9 cellular contexts compared by ENCODE assay signal in the genomic region with DNA sequence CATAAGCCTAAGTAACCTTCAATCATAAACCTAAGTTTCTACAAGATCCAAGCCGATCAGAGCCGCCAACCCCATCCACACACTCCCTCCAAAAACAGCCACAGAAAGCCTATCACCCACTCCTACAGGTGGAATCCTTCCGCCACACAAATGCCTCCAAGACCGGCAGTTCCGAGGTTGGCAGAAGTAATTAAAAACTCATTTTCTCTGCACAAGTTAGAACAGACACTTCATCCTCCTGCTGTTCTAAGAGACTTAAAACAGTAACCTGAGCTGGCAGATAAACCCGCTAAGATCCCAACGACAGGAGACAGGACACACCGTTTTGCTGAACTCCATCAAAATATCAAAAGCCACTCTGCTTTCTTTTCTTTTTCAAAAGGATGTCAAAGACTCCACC. TPM values are rescaled to one million over a fixed set of nuclear protein-coding genes. Genes with fewer than 3 reads are reported as not detected.
DNase-seq lines count a peak whose midpoint lies in the region; ATAC-seq, FAIRE-seq and TF ChIP-seq lines count a peak whose summit lies in the region.
"Had no signal": no experiment of that assay in that cellular context is flagged by ENCODE, and none has a peak within 500 bp of the region (broad histone marks: within the 10 kb centered on the region; RNA-seq: fewer than 3 reads in every experiment).

No MANE protein-coding gene starts in this region.

- H2AFZ ChIP-seq in GM12878 (ENCODE audit: control insufficient read depth, low read depth, low read length), result no peak overlapping the region

- no peak for TF ChIP-seq EP300 in GM12878 (IDR thresholded peaks at IDR 0.05; ENCODE audit: borderline replicate concordance in 1 of 2, control insufficient read depth in 1 of 2, low read depth in 2 of 2, low read length in 2 of 2)

- H3K4me3 ChIP-seq in AG10803 (ENCODE audit: low read length) (peak overlapping the region; percentile 74; the same call in 1 of the 2 replicates), GM12878 (peak overlapping the region; percentile 96; the same call in 1 of the 2 replicates), muscle layer of duodenum (ENCODE audit: low read depth in 1 of 2, low read length in 2 of 2) (peak overlapping the region; percentile 42 to 84)

- TF ChIP-seq CTCF in AG10803 (conservative IDR thresholded peaks at IDR 0.05; ENCODE audit: low read length) (no peak), HFFc6 (IDR thresholded peaks at IDR 0.05) (no peak), GM12878 (IDR thresholded peaks at IDR 0.05 in 2 of 3, conservative IDR thresholded peaks at IDR 0.05 in 1 of 3; ENCODE audit: control insufficient read depth in 2 of 3, extremely low read depth in 1 of 3, insufficient read depth in 1 of 3, low read depth in 3 of 3, low read length in 3 of 3) (no peak)

- peak overlapping the region; percentile 81 for H3K27ac Mint-ChIP-seq in HFFc6

- H3K9ac ChIP-seq in GM12878 (ENCODE audit: control insufficient read depth, insufficient read depth, low read length), result peak overlapping the region; percentile 2; the same call in 1 of the 2 replicates
- H3K9ac ChIP-seq: KMS-11 had no signal

- H3K27me3 ChIP-seq in GM12878 (replicated peaks in 1 of 2; ENCODE audit: control insufficient read depth in 2 of 2, insufficient read depth in 2 of 2, low read length in 1 of 2) (no peaks in the 10 kb centered on the region), muscle layer of duodenum (ENCODE audit: low read depth, low read length) (no peaks in the 10 kb centered on the region)

- H3K27me3 Mint-ChIP-seq in HFFc6 (ENCODE audit: insufficient read depth), result no peaks in the 10 kb centered on the region; the same call in 1 of the 2 replicates

- 97% methylated on average over 8 of the region's 8 CpGs for WGBS in GM12878 (ENCODE audit: insufficient coverage, insufficient replicate concordance, low lambda C conversion rate, missing lambda C conversion rate)

- no peak for ATAC-seq in GM12878
- no peak for ATAC-seq in activated CD4-positive, CD25-positive, alpha-beta regulatory T cell treated with anti-CD3 and anti-CD28 coated beads, Interleukin-2, amount 50 U/mL, for 24 hours
- no peak for ATAC-seq in HG03196 (IDR thresholded peaks at IDR 0.05; ENCODE audit: unreplicated experiment)

- no peaks in the 10 kb centered on the region for H3K9me3 Mint-ChIP-seq in HFFc6

- peaks cover 51% of the 10 kb centered on the region for H3K36me3 Mint-ChIP-seq in HFFc6 (ENCODE audit: low read depth)

- H3K79me2 ChIP-seq in GM12878 (ENCODE audit: control insufficient read depth, insufficient read depth, low read length), result peaks cover 32% of the 10 kb centered on the region

- DNase-seq in AG10803 (ENCODE audit: low read depth) (no peak), HFFc6 (no peak), GM12878 (ENCODE audit: low read depth, low spot score) (no peak), hepatic stellate cell (ENCODE audit: low spot score) (no peak), NCI-H146 (lab: John Stamatoyannopoulos, UW) (no peak)

- H3K4me1 Mint-ChIP-seq in HFFc6 (ENCODE audit: low read depth), result peaks cover 49% of the 10 kb centered on the region

- intact Hi-C loops in GM12878 (cut with micrococcal nuclease; ENCODE audit: unreplicated experiment), result no loop called here

- peak overlapping the region; percentile 96 for H3K4me2 ChIP-seq in GM12878 (ENCODE audit: control insufficient read depth, insufficient read depth)
- H3K4me2 ChIP-seq: KMS-11 had no signal

- H3K27ac ChIP-seq in GM12878 (ENCODE audit: control insufficient read depth, insufficient read depth) (no peak overlapping the region), muscle layer of duodenum (ENCODE audit: low read length) (no peak overlapping the region)
- H3K27ac ChIP-seq: KMS-11 had no signal

- no peak for TF ChIP-seq RAD21 in GM12878 (IDR thresholded peaks at IDR 0.05; ENCODE audit: insufficient read depth, low read depth, low read length)

- peak overlapping the region; percentile 88 for H3K4me3 Mint-ChIP-seq in HFFc6

- no peaks in the 10 kb centered on the region for H4K20me1 ChIP-seq in GM12878 (ENCODE audit: control insufficient read depth, insufficient read depth)

- H3K36me3 ChIP-seq in GM12878 (ENCODE audit: control insufficient read depth in 2 of 2, insufficient read depth in 2 of 2, low read length in 1 of 2) (peaks cover 8 to 29% of the 10 kb centered on the region in 2 experiments), muscle layer of duodenum (ENCODE audit: control insufficient read depth in 1 of 2, insufficient read depth in 2 of 2, low read length in 2 of 2) (peaks cover 34 to 41% of the 10 kb centered on the region in 2 donors)

- no peak for TF ChIP-seq POLR2A in GM12878 (IDR thresholded peaks at IDR 0.05; ENCODE audit: low read depth, low read length)

- POLR2A ChIA-PET in GM12878 (lab: Charles Lee), result interaction anchor here (0.7 to 2.4 kb wide), 4 partner anchors 26 to 350 kb away, joined by 3 to 7 read pairs (median 6); a partner anchor contains a TSS

- RAD21 ChIA-PET in GM12878 (lab: Charles Lee; ENCODE audit: unreplicated experiment), result interaction anchor here (0.8 to 1.3 kb wide), 8 partner anchors 9 to 204 kb away, joined by 3 to 5 read pairs (median 3); a partner anchor contains a TSS

- no TSS peak for BruUV-seq in GM12878 (replicated peaks; lab: Mats Ljungman, UMichigan)

- FAIRE-seq in GM12878 (lab: Jason Lieb, UNC), result no peak

- CTCF ChIA-PET in GM12878 (lab: Yijun Ruan, JAX), result interaction anchor here (1.1 to 1.8 kb wide), 4 partner anchors 86 to 397 kb away, joined by 4 to 10 read pairs (median 4); a partner anchor contains a TSS

- H3K9me3 ChIP-seq in GM12878 (replicated peaks; ENCODE audit: control insufficient read depth, insufficient read depth, low read length) (no peaks in the 10 kb centered on the region), muscle layer of duodenum (ENCODE audit: control insufficient read depth in 1 of 2, low read length in 2 of 2) (no peaks in the 10 kb centered on the region)

- SMC1A ChIA-PET in GM12878 (lab: Charles Lee; ENCODE audit: uncharacterized antibody, unreplicated experiment), result interaction anchor here (0.8 to 2.3 kb wide), 9 partner anchors 15 to 201 kb away, joined by 3 to 9 read pairs (median 3); no protein-coding TSS in a partner anchor

- in situ Hi-C loops in GM12878 (cut with MboI), result no loop called here

- H3K4me1 ChIP-seq in GM12878 (ENCODE audit: control insufficient read depth, insufficient read depth, low read length) (peaks cover 21% of the 10 kb centered on the region), muscle layer of duodenum (ENCODE audit: control insufficient read depth in 1 of 2, insufficient read depth in 2 of 2, low read length in 2 of 2) (peaks cover 29 to 33% of the 10 kb centered on the region in 2 donors)

TF ChIP-seq in GM12878, 131 proteins besides CTCF, POLR2A, EP300 and RAD21:
- TF ChIP-seq SMC3 (IDR thresholded peaks at IDR 0.05; ENCODE audit: borderline replicate concordance, low read length) (0 out of 2 replicates have a peak, but pooled peaks have one; percentile 4), NBN (IDR thresholded peaks at IDR 0.05) (no peak)
- TF ChIP-seq, protein P1, sequence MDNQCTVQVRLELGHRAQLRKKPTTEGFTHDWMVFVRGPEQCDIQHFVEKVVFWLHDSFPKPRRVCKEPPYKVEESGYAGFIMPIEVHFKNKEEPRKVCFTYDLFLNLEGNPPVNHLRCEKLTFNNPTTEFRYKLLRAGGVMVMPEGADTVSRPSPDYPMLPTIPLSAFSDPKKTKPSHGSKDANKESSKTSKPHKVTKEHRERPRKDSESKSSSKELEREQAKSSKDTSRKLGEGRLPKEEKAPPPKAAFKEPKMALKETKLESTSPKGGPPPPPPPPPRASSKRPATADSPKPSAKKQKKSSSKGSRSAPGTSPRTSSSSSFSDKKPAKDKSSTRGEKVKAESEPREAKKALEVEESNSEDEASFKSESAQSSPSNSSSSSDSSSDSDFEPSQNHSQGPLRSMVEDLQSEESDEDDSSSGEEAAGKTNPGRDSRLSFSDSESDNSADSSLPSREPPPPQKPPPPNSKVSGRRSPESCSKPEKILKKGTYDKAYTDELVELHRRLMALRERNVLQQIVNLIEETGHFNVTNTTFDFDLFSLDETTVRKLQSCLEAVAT (IDR thresholded peaks at IDR 0.05), result peak; percentile 79

RNA-seq across cellular contexts. Expression of a gene that starts 2.8 kb away (rescaled TPM):
- 10 to 100 TPM; 42.3 to 72.2 (median 58.1) TPM for total RNA-seq in HFFc6 (2021; fragmentation: NEBNext Ultra II Directional; extraction: Animal tissue kit (Norgen Biotek cat#: 25700))
- 27.4 and 27.5 TPM in 2 replicates for total RNA-seq in GM12878 (2013; cell fraction: nucleolus; rRNA removed)
- total RNA-seq in GM12878 (2014; rRNA removed), result 15.8 and 16.1 TPM in 2 replicates
- 16.7 and 21.5 TPM in 2 replicates for total RNA-seq in GM12878 (2014; rRNA removed; fragmentation: Illumina TruSeq; extraction: Trizol)
- total RNA-seq in GM12878 (2021), result 50.4 and 51.7 TPM in 2 replicates
- 10.0 TPM for polyA plus RNA-seq in GM12878 (2011; ENCODE audit: low read depth)
- polyA plus RNA-seq in GM12878 (2011; rRNA removed), result 8.1 and 18.0 TPM in 2 replicates
- polyA plus RNA-seq in GM12878 (2011; cell fraction: cytosol; rRNA removed), result 15.5 and 16.6 TPM in 2 replicates
- polyA plus RNA-seq in GM12878 (2011; cell fraction: nucleus; rRNA removed), result 31.4 and 44.2 TPM in 2 replicates
- 22.0 and 30.8 TPM in 2 replicates for polyA plus RNA-seq in GM12878 (2012)
- polyA plus RNA-seq in GM12878 (2014; fragmentation: Illumina TruSeq; extraction: Trizol), result 38.8 and 40.3 TPM in 2 replicates
- polyA plus RNA-seq in GM12878 (2014; fragmentation: Nextera tagmentation; extraction: Ambion mirVana), result 1 to 10 TPM; 4.1 to 7.9 TPM
- polyA plus RNA-seq in GM12878 (2014; rRNA removed), result 30.1 and 41.9 TPM in 2 replicates
- 1 to 10 TPM; 6.4 to 6.6 TPM for polyA plus RNA-seq in GM12878 (2016; fragmentation: Nextera tagmentation; extraction: Ambion mirVana)
- polyA minus RNA-seq in GM12878 (2011; rRNA and poly(A)+ RNA removed), result 9.3 and 10.4 TPM in 2 replicates
- 7.1 and 10.2 TPM in 2 replicates for polyA minus RNA-seq in GM12878 (2011; cell fraction: cytosol; rRNA and poly(A)+ RNA removed)
- polyA minus RNA-seq in GM12878 (2011; cell fraction: nucleus; rRNA and poly(A)+ RNA removed), result 3.7 and 11.5 TPM in 2 replicates
